ENCODE assay signal across 28 cellular contexts in the genomic region with DNA sequence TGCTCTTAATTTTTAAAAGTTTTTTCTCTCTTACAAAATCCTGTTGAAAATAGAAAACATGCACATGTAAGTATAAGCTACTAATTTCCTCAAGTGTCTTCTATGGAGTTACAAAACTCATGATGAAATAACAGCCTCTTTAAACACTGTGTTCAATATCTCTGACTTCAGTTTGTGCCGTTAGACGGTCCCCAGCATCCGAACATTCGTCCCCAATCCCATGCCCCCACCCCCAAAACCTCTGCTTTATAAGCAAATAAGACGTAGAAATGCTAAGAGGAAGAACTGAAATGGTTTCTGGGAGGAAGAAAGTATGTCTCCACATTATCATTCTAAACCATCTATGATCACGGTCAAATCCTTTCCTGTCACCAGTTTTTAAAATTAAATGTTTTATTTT. TPM values are rescaled to one million over a fixed set of nuclear protein-coding genes. Genes with fewer than 3 reads are reported as not detected.
A peak's percentile ranks its signal among the peaks of the same experiment; 100 is the strongest.
DNase-seq lines count a peak whose midpoint lies in the region; ATAC-seq and TF ChIP-seq lines count a peak whose summit lies in the region.
"Had no signal": no experiment of that assay in that cellular context is flagged by ENCODE, and none has a peak within 500 bp of the region (broad histone marks: within the 10 kb centered on the region; RNA-seq: fewer than 3 reads in every experiment).

No MANE protein-coding gene starts in this region.

- no peak for ATAC-seq in DND-41 (ENCODE audit: insufficient read depth, low read depth)
- ATAC-seq: right lobe of liver; stimulated activated effector memory CD8-positive, alpha-beta T cell treated with anti-CD3 and anti-CD28 coated beads, Interleukin-12 subunit alpha, Interleukin-12 subunit beta, amount 100 ng/mL, for 72 hours had no signal

- no peaks in the 10 kb centered on the region for H3F3A ChIP-seq in Loucy (ENCODE audit: low read depth)

- H3K36me3 ChIP-seq in DND-41 (ENCODE audit: insufficient read depth, low read length) (no peaks in the 10 kb centered on the region), Loucy (ENCODE audit: insufficient read depth, low read length) (no peaks in the 10 kb centered on the region), tibial artery (no peaks in the 10 kb centered on the region)
- H3K36me3 ChIP-seq in CD4-positive, alpha-beta memory T cell (ENCODE audit: insufficient read depth, low read length): no peaks in the 10 kb centered on the region
- H3K36me3 ChIP-seq: breast epithelium, right lobe of liver had no signal

- H3K27me3 ChIP-seq in DND-41 (ENCODE audit: insufficient read depth, low read length, poor library complexity): no peaks in the 10 kb centered on the region
- H3K27me3 ChIP-seq in Loucy (ENCODE audit: insufficient read depth, low read length, poor library complexity, severe bottlenecking): no peaks in the 10 kb centered on the region
- no peaks in the 10 kb centered on the region for H3K27me3 ChIP-seq in CD4-positive, alpha-beta memory T cell (ENCODE audit: insufficient read depth, low read length)
- H3K27me3 ChIP-seq in tibial artery: no peaks in the 10 kb centered on the region
- H3K27me3 ChIP-seq: breast epithelium, right lobe of liver had no signal

- no peak overlapping the region for H3K4me2 ChIP-seq in DND-41 (ENCODE audit: insufficient read depth, low read length)
- peak overlapping the region; percentile 45 for H3K4me2 ChIP-seq in Loucy (ENCODE audit: low read depth, low read length, poor library complexity, severe bottlenecking)
- H3K4me2 ChIP-seq: PC-9 had no signal

- H2AFZ ChIP-seq in DND-41 (ENCODE audit: low read depth, low read length): 0 out of 2 replicates have a peak overlapping the region, but pooled peaks have one; percentile 44
- H2AFZ ChIP-seq in Loucy (ENCODE audit: low read length): peak overlapping the region; percentile 44
- H2AFZ ChIP-seq: PC-9 had no signal

- no peak for DNase-seq in DND-41
- peak; percentile 71 for DNase-seq in OCI-M1 (lab: John Stamatoyannopoulos, UW)
- no peak for DNase-seq in activated T-helper 2 cell treated with anti-CD3 and anti-CD28 coated beads, Interferon-gamma antibody, Interleukin-2, Interleukin-4, amounts not matched to agents 10 μg/mL and 5 μg/mL and 100 μg/mL, durations not matched to agents 14 hours and 24 hours and 36 hours (ENCODE audit: low spot score)
- DNase-seq in CD4-positive, alpha-beta memory T cell: no peak
- no peak for DNase-seq in tibial artery
- DNase-seq in CD1c-positive myeloid dendritic cell (ENCODE audit: extremely low spot score): no peak
- DNase-seq: activated CD4-positive, alpha-beta T cell treated with anti-CD3 and anti-CD28 coated beads for 4 hours; activated naive CD4-positive, alpha-beta T cell; activated T-cell treated with anti-CD3 and anti-CD28 coated beads, Interleukin-2, amount 50 U/mL, for 24 hours; amygdala; EL; GM23248; hypothalamus; IMR-90; NCI-H1417 treated with DMSO at 0.1 percent for 48 hours; NCI-H2081 treated with DMSO at 0.1 percent for 48 hours; NCI-H226; NCI-H748 treated with DMSO at 0.1 percent for 48 hours; PC-9; right lobe of liver; Right ventricle myocardium superior; stimulated activated CD4-positive, alpha-beta T cell treated with anti-CD3 and anti-CD28 coated beads, Interleukin-4, amount 100 ng/mL, for 24 hours had no signal

- no peaks in the 10 kb centered on the region for H3K27me3 Mint-ChIP-seq in activated T-helper 2 cell treated with anti-CD3 and anti-CD28 coated beads, Interferon-gamma antibody, Interleukin-2, Interleukin-4, amounts not matched to agents 10 μg/mL and 5 μg/mL and 100 μg/mL, durations not matched to agents 14 hours and 24 hours and 36 hours (ENCODE audit: low read depth)
- H3K27me3 Mint-ChIP-seq in CD4-positive, alpha-beta memory T cell: no peaks in the 10 kb centered on the region
- H3K27me3 Mint-ChIP-seq: activated T-cell treated with anti-CD3 and anti-CD28 coated beads, Interleukin-2, amount 50 U/mL, for 24 hours had no signal

- H3K36me3 Mint-ChIP-seq in activated T-helper 2 cell treated with anti-CD3 and anti-CD28 coated beads, Interferon-gamma antibody, Interleukin-2, Interleukin-4, amounts not matched to agents 10 μg/mL and 5 μg/mL and 100 μg/mL, durations not matched to agents 14 hours and 24 hours and 36 hours (ENCODE audit: low read depth): peaks cover 45% of the 10 kb centered on the region
- H3K36me3 Mint-ChIP-seq in CD4-positive, alpha-beta memory T cell: no peaks in the 10 kb centered on the region
- H3K36me3 Mint-ChIP-seq: type B pancreatic cell had no signal

- H3K4me3 Mint-ChIP-seq in activated T-helper 2 cell treated with anti-CD3 and anti-CD28 coated beads, Interferon-gamma antibody, Interleukin-2, Interleukin-4, amounts not matched to agents 10 μg/mL and 5 μg/mL and 100 μg/mL, durations not matched to agents 14 hours and 24 hours and 36 hours (ENCODE audit: low read depth): no peak overlapping the region
- no peak overlapping the region for H3K4me3 Mint-ChIP-seq in CD4-positive, alpha-beta memory T cell
- H3K4me3 Mint-ChIP-seq: activated T-cell treated with anti-CD3 and anti-CD28 coated beads, Interleukin-2, amount 50 U/mL, for 24 hours; stimulated activated effector memory CD8-positive, alpha-beta T cell treated with anti-CD3 and anti-CD28 coated beads, Interleukin-12 subunit alpha, Interleukin-12 subunit beta, amount 100 ng/mL, for 72 hours; type B pancreatic cell had no signal

- peaks cover 49% of the 10 kb centered on the region for H3K4me1 Mint-ChIP-seq in activated T-helper 2 cell treated with anti-CD3 and anti-CD28 coated beads, Interferon-gamma antibody, Interleukin-2, Interleukin-4, amounts not matched to agents 10 μg/mL and 5 μg/mL and 100 μg/mL, durations not matched to agents 14 hours and 24 hours and 36 hours (ENCODE audit: low read depth)
- H3K4me1 Mint-ChIP-seq in CD4-positive, alpha-beta memory T cell: peaks cover 14 to 30% (median 22%) of the 10 kb centered on the region in 4 donors

- no peak overlapping the region for H3K27ac ChIP-seq in DND-41 (ENCODE audit: low read length)
- H3K27ac ChIP-seq in CD4-positive, alpha-beta memory T cell (ENCODE audit: low read depth, low read length): no peak overlapping the region
- H3K27ac ChIP-seq in tibial artery: no peak overlapping the region
- H3K27ac ChIP-seq: breast epithelium, C4-2B, GM23248, PC-9, right lobe of liver, VCaP had no signal

- no peaks in the 10 kb centered on the region for H3K9me2 ChIP-seq in Loucy (replicated peaks; ENCODE audit: low read depth, low read length)

- H4K20me1 ChIP-seq in DND-41 (ENCODE audit: insufficient read depth, low read length): no peaks in the 10 kb centered on the region
- no peaks in the 10 kb centered on the region for H4K20me1 ChIP-seq in Loucy (ENCODE audit: insufficient read depth, low read length, poor library complexity, severe bottlenecking)

- TF ChIP-seq CTCF in DND-41 (IDR thresholded peaks at IDR 0.05; ENCODE audit: borderline replicate concordance, extremely low read depth, low read length, poor library complexity, severe bottlenecking) (no peak), Loucy (conservative IDR thresholded peaks at IDR 0.05; ENCODE audit: low read length) (no peak), tibial artery (IDR thresholded peaks at IDR 0.05) (no peak)

- POLR2A ChIA-PET in CD4-positive, alpha-beta memory T cell (lab: Charles Lee; ENCODE audit: partially characterized antibody): no interaction called here

- CTCF ChIA-PET in CD4-positive, alpha-beta memory T cell (lab: Charles Lee; ENCODE audit: partially characterized antibody): interaction anchor here (2.2 kb wide), 1 partner anchor 34 kb away, joined by 8 read pairs; no protein-coding TSS in a partner anchor

- intact Hi-C loops in activated T-helper 2 cell treated with anti-CD3 and anti-CD28 coated beads, Interferon-gamma antibody, Interleukin-2, Interleukin-4, amounts not matched to agents 10 μg/mL and 5 μg/mL and 100 μg/mL, durations not matched to agents 14 hours and 24 hours and 36 hours (cut with micrococcal nuclease): loop anchor here (5.0 kb wide), 2 partner anchors 273 to 288 kb away; no protein-coding TSS in a partner anchor
- intact Hi-C loops in CD4-positive, alpha-beta memory T cell (cut with micrococcal nuclease): no loop called here
- intact Hi-C loops in tibial artery (cut with DNase I; ENCODE audit: low total_unique reads): no loop called here

- H3K9me3 ChIP-seq in DND-41 (ENCODE audit: insufficient read depth, low read length, severe bottlenecking) (peaks cover 5% of the 10 kb centered on the region), Loucy (ENCODE audit: insufficient read depth, low read depth, low read length) (peaks cover 2% of the 10 kb centered on the region; the same call in 1 of the 2 replicates), tibial artery (peaks cover 0 to 4% (median 0%) of the 10 kb centered on the region in 3 donors)
- H3K9me3 ChIP-seq in CD4-positive, alpha-beta memory T cell (ENCODE audit: control insufficient read depth in 1 of 2, low read length in 2 of 2): no peaks in the 10 kb centered on the region
- H3K9me3 ChIP-seq: breast epithelium, right lobe of liver had no signal

- H3K79me2 ChIP-seq in DND-41 (ENCODE audit: insufficient read depth, low read length): no peaks in the 10 kb centered on the region
- peaks cover 15% of the 10 kb centered on the region for H3K79me2 ChIP-seq in Loucy (ENCODE audit: insufficient read depth, low read length)

- H3K4me1 ChIP-seq in DND-41 (ENCODE audit: insufficient read depth, low read length) (peaks cover 28% of the 10 kb centered on the region), Loucy (ENCODE audit: insufficient read depth, low read length, poor library complexity, severe bottlenecking) (peaks cover 52% of the 10 kb centered on the region), tibial artery (no peaks in the 10 kb centered on the region)
- H3K4me1 ChIP-seq in CD4-positive, alpha-beta memory T cell (ENCODE audit: insufficient read depth, low read length): peaks cover 12% of the 10 kb centered on the region
- H3K4me1 ChIP-seq: breast epithelium, right lobe of liver had no signal

- H3K4me3 ChIP-seq in DND-41 (ENCODE audit: low read depth in 1 of 2, low read length in 2 of 2) (no peak overlapping the region), Loucy (ENCODE audit: low read length, poor library complexity, severe bottlenecking) (peak overlapping the region; percentile 9), tibial artery (no peak overlapping the region)
- no peak overlapping the region for H3K4me3 ChIP-seq in CD4-positive, alpha-beta memory T cell (ENCODE audit: low read length in 2 of 2)
- H3K4me3 ChIP-seq: breast epithelium, GM23248, PC-9, right lobe of liver had no signal

- peak overlapping the region; percentile 75 for H3K27ac Mint-ChIP-seq in activated T-helper 2 cell treated with anti-CD3 and anti-CD28 coated beads, Interferon-gamma antibody, Interleukin-2, Interleukin-4, amounts not matched to agents 10 μg/mL and 5 μg/mL and 100 μg/mL, durations not matched to agents 14 hours and 24 hours and 36 hours
- H3K27ac Mint-ChIP-seq in CD4-positive, alpha-beta memory T cell: no peak overlapping the region
- H3K27ac Mint-ChIP-seq: activated T-cell treated with anti-CD3 and anti-CD28 coated beads, Interleukin-2, amount 50 U/mL, for 24 hours; stimulated activated effector memory CD8-positive, alpha-beta T cell treated with anti-CD3 and anti-CD28 coated beads, Interleukin-12 subunit alpha, Interleukin-12 subunit beta, amount 100 ng/mL, for 72 hours; type B pancreatic cell had no signal

- H3K9me3 Mint-ChIP-seq in activated T-helper 2 cell treated with anti-CD3 and anti-CD28 coated beads, Interferon-gamma antibody, Interleukin-2, Interleukin-4, amounts not matched to agents 10 μg/mL and 5 μg/mL and 100 μg/mL, durations not matched to agents 14 hours and 24 hours and 36 hours: peaks cover 30% of the 10 kb centered on the region
- peaks cover 0 to 2% (median 0%) of the 10 kb centered on the region in 8 donors for H3K9me3 Mint-ChIP-seq in CD4-positive, alpha-beta memory T cell
- H3K9me3 Mint-ChIP-seq: activated T-cell treated with anti-CD3 and anti-CD28 coated beads, Interleukin-2, amount 50 U/mL, for 24 hours; stimulated activated effector memory CD8-positive, alpha-beta T cell treated with anti-CD3 and anti-CD28 coated beads, Interleukin-12 subunit alpha, Interleukin-12 subunit beta, amount 100 ng/mL, for 72 hours; type B pancreatic cell had no signal

- H3K9ac ChIP-seq in DND-41 (ENCODE audit: low read depth, low read length): no peak overlapping the region
- peak overlapping the region; percentile 44 for H3K9ac ChIP-seq in Loucy (ENCODE audit: low read depth, low read length, poor library complexity, severe bottlenecking)
- H3K9ac ChIP-seq: GM23248 had no signal

RNA-seq across cellular contexts. Expression of gene MYB, which starts 31.7 kb away (rescaled TPM):
- 82.5 and 84.5 TPM in 2 replicates for total RNA-seq in activated T-helper 2 cell treated with anti-CD3 and anti-CD28 coated beads, Interferon-gamma antibody, Interleukin-2, Interleukin-4, amounts not matched to agents 10 μg/mL and 5 μg/mL and 100 μg/mL, durations not matched to agents 14 hours and 24 hours and 36 hours
- total RNA-seq in CD4-positive, alpha-beta memory T cell: 1 to 10 TPM; 3.9 to 4.7 TPM
- polyA plus RNA-seq in CD4-positive, alpha-beta memory T cell: under 1 TPM; 0.31 to 0.35 TPM

Comparison
In these comparisons a context has a peak if more than half of its experiments do, and no peak if none do; other contexts are left out.
1. RNA of gene MYB, which starts 31.7 kb away (total RNA-seq): 82.5 to 84.5 TPM in activated T-helper 2 cell treated with anti-CD3 and anti-CD28 coated beads, Interferon-gamma antibody, Interleukin-2, Interleukin-4, amounts not matched to agents 10 μg/mL and 5 μg/mL and 100 μg/mL, durations not matched to agents 14 hours and 24 hours and 36 hours; 3.9 to 4.7 TPM in CD4-positive, alpha-beta memory T cell; every median in the first group is over 10 times any median in the second.